ENCODE assay signal across 16 cellular contexts in genomic region chr1:153526132-153526543, GRCh38. TPM values are rescaled to one million over a fixed set of nuclear protein-coding genes. Genes with fewer than 3 reads are reported as not detected.
DNase-seq lines count a peak whose midpoint lies in the region; ATAC-seq and TF ChIP-seq lines count a peak whose summit lies in the region.
"Had no signal": no experiment of that assay in that cellular context is flagged by ENCODE, and none has a peak within 500 bp of the region (broad histone marks: within the 10 kb centered on the region; RNA-seq: fewer than 3 reads in every experiment).

No MANE protein-coding gene starts in this region.

- H3K4me1 ChIP-seq in HCT116 (ENCODE audit: control insufficient read depth in 1 of 2, insufficient read depth in 2 of 2, low read length in 2 of 2) = peaks cover 21 to 28% of the 10 kb centered on the region in 2 experiments
- no peaks in the 10 kb centered on the region for H3K4me1 ChIP-seq in prostate gland (replicated peaks)
- H3K4me1 ChIP-seq in naive thymus-derived CD4-positive, alpha-beta T cell (ENCODE audit: control insufficient read depth in 2 of 2, insufficient read depth in 2 of 2, low read length in 2 of 2) = peaks cover 0 to 5% of the 10 kb centered on the region in 2 donors

- H3K4me3 ChIP-seq in HCT116 (replicated peaks in 1 of 2; ENCODE audit: low read depth in 1 of 2, low read length in 2 of 2) (no peak overlapping the region; a peak in 1 of 4 replicates), prostate gland (no peak overlapping the region), brain microvascular endothelial cell (ENCODE audit: low read depth, low read length) (no peak overlapping the region)
- no peak overlapping the region for H3K4me3 ChIP-seq in naive thymus-derived CD4-positive, alpha-beta T cell (ENCODE audit: low read length)
- H3K4me3 ChIP-seq: dorsolateral prefrontal cortex, thoracic aorta had no signal

- H3K36me3 ChIP-seq in HCT116 (ENCODE audit: control insufficient read depth in 1 of 2, insufficient read depth in 2 of 2, low read length in 2 of 2) (no peaks in the 10 kb centered on the region), prostate gland (no peaks in the 10 kb centered on the region), brain microvascular endothelial cell (replicated peaks) (no peaks in the 10 kb centered on the region)
- no peaks in the 10 kb centered on the region for H3K36me3 ChIP-seq in naive thymus-derived CD4-positive, alpha-beta T cell (ENCODE audit: control insufficient read depth in 2 of 3, insufficient read depth in 3 of 3, low read length in 3 of 3)
- H3K36me3 ChIP-seq: thoracic aorta had no signal

- peak overlapping the region; percentile 9 for H3K27ac Mint-ChIP-seq in dendritic cell treated with granulocyte-macrophage colony-stimulating factor and Interleukin-4, amounts not matched to agents 40 ng/mL and 50 ng/mL, for 4 days
- H3K27ac Mint-ChIP-seq in naive thymus-derived CD4-positive, alpha-beta T cell = peak overlapping the region in 3 of 9 donors; percentile 13 to 29 (median 26)
- H3K27ac Mint-ChIP-seq: activated naive CD4-positive, alpha-beta T cell treated with anti-CD3 and anti-CD28 coated beads for 36 hours; memory B cell had no signal

- H3K9ac ChIP-seq in HCT116 (ENCODE audit: low read length) = no peak overlapping the region

- CTCF ChIA-PET in HCT116 (lab: Charles Lee) = interaction anchor here (0.8 to 1.7 kb wide), 4 partner anchors 10 to 46 kb away, joined by 3 to 7 read pairs (median 4); no protein-coding TSS in a partner anchor
- CTCF ChIA-PET in naive thymus-derived CD4-positive, alpha-beta T cell (lab: Charles Lee) = interaction anchor here (0.6 to 1.3 kb wide), 5 partner anchors 9 to 675 kb away, joined by 3 to 4 read pairs (median 3); no protein-coding TSS in a partner anchor

- no peaks in the 10 kb centered on the region for H3K9me3 ChIP-seq in HCT116 (ENCODE audit: control insufficient read depth in 1 of 2, insufficient read depth in 1 of 2, low read depth in 1 of 2, low read length in 2 of 2)
- no peaks in the 10 kb centered on the region for H3K9me3 ChIP-seq in prostate gland
- no peaks in the 10 kb centered on the region for H3K9me3 ChIP-seq in naive thymus-derived CD4-positive, alpha-beta T cell (ENCODE audit: control insufficient read depth in 2 of 3, low read length in 3 of 3)
- H3K9me3 ChIP-seq: thoracic aorta had no signal

- no peaks in the 10 kb centered on the region for H3K27me3 ChIP-seq in HCT116 (ENCODE audit: insufficient read depth, low read length)
- no peaks in the 10 kb centered on the region for H3K27me3 ChIP-seq in prostate gland (replicated peaks; ENCODE audit: insufficient read depth)
- H3K27me3 ChIP-seq in brain microvascular endothelial cell (replicated peaks) = no peaks in the 10 kb centered on the region
- H3K27me3 ChIP-seq in naive thymus-derived CD4-positive, alpha-beta T cell (ENCODE audit: control insufficient read depth in 2 of 2, insufficient read depth in 2 of 2, low read length in 2 of 2) = no peaks in the 10 kb centered on the region
- H3K27me3 ChIP-seq: dorsolateral prefrontal cortex had no signal

- no peaks in the 10 kb centered on the region for H3K27me3 Mint-ChIP-seq in dendritic cell treated with granulocyte-macrophage colony-stimulating factor and Interleukin-4, amounts not matched to agents 40 ng/mL and 50 ng/mL, for 4 days
- H3K27me3 Mint-ChIP-seq in naive thymus-derived CD4-positive, alpha-beta T cell = no peaks in the 10 kb centered on the region
- H3K27me3 Mint-ChIP-seq: CD8-positive, alpha-beta memory T cell; memory B cell had no signal

- no peak overlapping the region for H2AFZ ChIP-seq in HCT116 (ENCODE audit: low read depth, low read length, poor library complexity, severe bottlenecking)

- TF ChIP-seq CTCF in HCT116 (IDR thresholded peaks at IDR 0.05 in 2 of 3, conservative IDR thresholded peaks at IDR 0.05 in 1 of 3; ENCODE audit: borderline replicate concordance in 1 of 3, insufficient read depth in 1 of 3, low read depth in 2 of 3, low read length in 2 of 3) = no peak
- no peak for TF ChIP-seq CTCF in prostate gland (IDR thresholded peaks at IDR 0.05)
- no peak for TF ChIP-seq CTCF in brain microvascular endothelial cell (IDR thresholded peaks at IDR 0.05; ENCODE audit: low read depth, low read length, missing control alignments)

- no peaks in the 10 kb centered on the region for H3K79me2 ChIP-seq in HCT116 (ENCODE audit: insufficient read depth, low read length)

- RAD21 ChIA-PET in HCT116 (lab: Charles Lee; ENCODE audit: low non-redundant PET in 1 of 2, low total read pairs in 2 of 2, uncharacterized antibody in 2 of 2, unreplicated experiment in 2 of 2) = no interaction called here

- TF ChIP-seq POLR2A in HCT116 (IDR thresholded peaks at IDR 0.05; ENCODE audit: borderline replicate concordance, extremely low read depth, insufficient read depth, insufficient read length) (no peak), prostate gland (IDR thresholded peaks at IDR 0.05) (no peak)

- H3K4me3 Mint-ChIP-seq in dendritic cell treated with granulocyte-macrophage colony-stimulating factor and Interleukin-4, amounts not matched to agents 40 ng/mL and 50 ng/mL, for 4 days = no peak overlapping the region
- no peak overlapping the region for H3K4me3 Mint-ChIP-seq in naive thymus-derived CD4-positive, alpha-beta T cell
- H3K4me3 Mint-ChIP-seq: activated naive CD4-positive, alpha-beta T cell treated with anti-CD3 and anti-CD28 coated beads for 36 hours; CD8-positive, alpha-beta memory T cell; memory B cell had no signal

- intact Hi-C loops in HCT116 (cut with micrococcal nuclease) = no loop called here
- intact Hi-C loops in dendritic cell treated with granulocyte-macrophage colony-stimulating factor and Interleukin-4, amounts not matched to agents 40 ng/mL and 50 ng/mL, for 4 days (cut with micrococcal nuclease) = no loop called here
- intact Hi-C loops in prostate gland (cut with DNase I) = no loop called here
- intact Hi-C loops in naive thymus-derived CD4-positive, alpha-beta T cell (cut with micrococcal nuclease) = no loop called here

- DNase-seq in HCT116 (ENCODE audit: low read depth, low spot score) = no peak
- peak; percentile 35 for DNase-seq in NCI-H510A (lab: John Stamatoyannopoulos, UW)
- DNase-seq in prostate gland (ENCODE audit: low spot score) = peak; percentile 78
- no peak for DNase-seq in brain microvascular endothelial cell
- no peak for DNase-seq in NAMALWA (ENCODE audit: low spot score)
- no peak for DNase-seq in hepatic stellate cell (ENCODE audit: low spot score)
- no peak for DNase-seq in naive thymus-derived CD4-positive, alpha-beta T cell
- DNase-seq: activated CD4-positive, alpha-beta T cell treated with anti-CD3 and anti-CD28 coated beads, Interleukin-2, amount 50 U/mL, for 4 hours; activated naive CD4-positive, alpha-beta T cell treated with anti-CD3 and anti-CD28 coated beads for 36 hours; NCI-H2029 treated with DMSO at 0.1 percent for 48 hours had no signal

- in situ Hi-C loops in brain microvascular endothelial cell (cut with HindIII; ENCODE audit: low pct_ligation_motif_present, low sequenced_read_pairs) = no loop called here

- H4K20me1 ChIP-seq in HCT116 (ENCODE audit: insufficient read depth) = no peaks in the 10 kb centered on the region

- POLR2A ChIA-PET in HCT116 (lab: Charles Lee) = interaction anchor here (1.6 to 2.8 kb wide), 4 partner anchors 9 to 40 kb away, joined by 5 to 10 read pairs (median 8); partner anchors contain the start of gene S100A6
- POLR2A ChIA-PET in naive thymus-derived CD4-positive, alpha-beta T cell (lab: Charles Lee) = interaction anchor here (1.4 to 1.6 kb wide), 2 partner anchors 9 to 20 kb away, joined by 3 to 5 read pairs; partner anchors contain the start of genes S100A4 and S100A6

- WGBS in prostate gland = 21% methylated on average over 8 of the region's 8 CpGs

- H3K9me2 ChIP-seq in HCT116 (ENCODE audit: insufficient read depth) = no peaks in the 10 kb centered on the region

- no peaks in the 10 kb centered on the region for H3K9me3 Mint-ChIP-seq in dendritic cell treated with granulocyte-macrophage colony-stimulating factor and Interleukin-4, amounts not matched to agents 40 ng/mL and 50 ng/mL, for 4 days
- no peaks in the 10 kb centered on the region for H3K9me3 Mint-ChIP-seq in naive thymus-derived CD4-positive, alpha-beta T cell
- H3K9me3 Mint-ChIP-seq: activated naive CD4-positive, alpha-beta T cell treated with anti-CD3 and anti-CD28 coated beads for 36 hours; CD8-positive, alpha-beta memory T cell; memory B cell had no signal

- no TSS peak for BruUV-seq in HCT116 (replicated peaks; lab: Mats Ljungman, UMichigan)

- H3K4me1 Mint-ChIP-seq in dendritic cell treated with granulocyte-macrophage colony-stimulating factor and Interleukin-4, amounts not matched to agents 40 ng/mL and 50 ng/mL, for 4 days (ENCODE audit: low read depth) = peaks cover 45% of the 10 kb centered on the region
- H3K4me1 Mint-ChIP-seq in naive thymus-derived CD4-positive, alpha-beta T cell = peaks cover 2 to 20% (median 9%) of the 10 kb centered on the region in 7 donors
- H3K4me1 Mint-ChIP-seq: memory B cell had no signal

- TF ChIP-seq RAD21 in HCT116 (IDR thresholded peaks at IDR 0.05; ENCODE audit: low read depth) = no peak

- H3K36me3 Mint-ChIP-seq in dendritic cell treated with granulocyte-macrophage colony-stimulating factor and Interleukin-4, amounts not matched to agents 40 ng/mL and 50 ng/mL, for 4 days (ENCODE audit: low read depth) = peaks cover 19% of the 10 kb centered on the region
- H3K36me3 Mint-ChIP-seq in naive thymus-derived CD4-positive, alpha-beta T cell = peaks cover 0 to 6% (median 0%) of the 10 kb centered on the region in 5 donors
- H3K36me3 Mint-ChIP-seq: memory B cell had no signal

- peak overlapping the region; percentile 33 for H3K4me2 ChIP-seq in HCT116 (ENCODE audit: low read length)

- H3K27ac ChIP-seq in HCT116 (ENCODE audit: low read depth, low read length) = peak overlapping the region; percentile 38; the same call in 1 of the 2 replicates
- peak overlapping the region in 1 of 2 donors; percentile 58 for H3K27ac ChIP-seq in prostate gland
- H3K27ac ChIP-seq in brain microvascular endothelial cell = no peak overlapping the region
- H3K27ac ChIP-seq in naive thymus-derived CD4-positive, alpha-beta T cell (ENCODE audit: low read depth, low read length) = no peak overlapping the region

- ATAC-seq in HCT116 = peak; percentile 41
- no peak for ATAC-seq in naive thymus-derived CD4-positive, alpha-beta T cell

RNA-seq across cellular contexts. Expression of gene S100A6, which starts 9.7 kb away (rescaled TPM):
- 1,633 TPM for total RNA-seq in HCT116 (2021; ENCODE audit: unreplicated experiment)
- polyA plus RNA-seq in HCT116 (2012) = 3,046 and 3,157 TPM in 2 replicates
- 100 to 1,000 TPM; 184 to 279 TPM for total RNA-seq in prostate gland
- total RNA-seq in naive thymus-derived CD4-positive, alpha-beta T cell = 100 to 1,000 TPM; 178 to 433 (median 201) TPM
- 100 to 1,000 TPM; 424 to 568 TPM for polyA plus RNA-seq in naive thymus-derived CD4-positive, alpha-beta T cell

RNA-seq across cellular contexts. Expression of gene S100A5, which starts 14.6 kb away (rescaled TPM):
- total RNA-seq in HCT116 (2021; ENCODE audit: unreplicated experiment) (6.0 TPM), prostate gland (not detected)
- polyA plus RNA-seq in HCT116 (2012) = 4.3 and 5.1 TPM in 2 replicates
- 1 to 10 TPM in 2 of 5 experiments, under 1 TPM in 1, not detected in 2; 0.78 to 2.0 (median 1.2) TPM for total RNA-seq in naive thymus-derived CD4-positive, alpha-beta T cell
- polyA plus RNA-seq in naive thymus-derived CD4-positive, alpha-beta T cell = 1 to 10 TPM in 1 of 2 donors, under 1 TPM in 1; 0.91 to 1.5 TPM
- total RNA-seq: SK-MEL-5, thoracic aorta had no signal

RNA-seq across cellular contexts. Expression of gene S100A4, which starts 19.5 kb away (rescaled TPM):
- total RNA-seq in HCT116 (2021; ENCODE audit: unreplicated experiment) (384 TPM), prostate gland (10 to 100 TPM; 56.3 to 71.3 TPM)
- polyA plus RNA-seq in HCT116 (2012) = 374 and 390 TPM in 2 replicates
- total RNA-seq in naive thymus-derived CD4-positive, alpha-beta T cell = 100 to 1,000 TPM in 3 of 5 experiments, 10 to 100 TPM in 2; 54.0 to 766 (median 204) TPM
- polyA plus RNA-seq in naive thymus-derived CD4-positive, alpha-beta T cell = 100 to 1,000 TPM; 259 to 359 TPM
- total RNA-seq: SK-MEL-5 had no signal

RNA-seq across cellular contexts. Expression of gene S100A3, which starts 22.9 kb away (rescaled TPM):
- total RNA-seq in HCT116 (2021; ENCODE audit: unreplicated experiment) (4.2 TPM), prostate gland (under 1 TPM in 1 of 2 donors, not detected in 1; 0.46 TPM)
- 5.2 and 7.9 TPM in 2 replicates for polyA plus RNA-seq in HCT116 (2012)
- not detected for total RNA-seq in naive thymus-derived CD4-positive, alpha-beta T cell
- polyA plus RNA-seq in naive thymus-derived CD4-positive, alpha-beta T cell = not detected
- total RNA-seq: activated naive CD4-positive, alpha-beta T cell treated with anti-CD3 and anti-CD28 coated beads for 36 hours; CD8-positive, alpha-beta memory T cell had no signal
- polyA plus RNA-seq: CD8-positive, alpha-beta memory T cell had no signal

RNA-seq across cellular contexts. Expression of gene S100A2, which starts 39.5 kb away (rescaled TPM):
- total RNA-seq in HCT116 (2021; ENCODE audit: unreplicated experiment) (24.8 TPM), prostate gland (10 to 100 TPM; 14.1 to 22.6 TPM)
- 62.5 and 80.9 TPM in 2 replicates for polyA plus RNA-seq in HCT116 (2012)
- 1 to 10 TPM in 1 of 5 experiments, not detected in 4; 1.1 TPM for total RNA-seq in naive thymus-derived CD4-positive, alpha-beta T cell
- polyA plus RNA-seq in naive thymus-derived CD4-positive, alpha-beta T cell = not detected

Comparison
In these comparisons a context has a peak if more than half of its experiments do, and no peak if none do; other contexts are left out.
1. DNase-seq: peak in NCI-H510A (single experiment) and prostate gland (single experiment); none in HCT116 (single experiment), brain microvascular endothelial cell (single experiment), NAMALWA (single experiment), hepatic stellate cell (single experiment) and naive thymus-derived CD4-positive, alpha-beta T cell (0 of 9).